Comparison of ENCODE assay signal across 18 cellular contexts in genomic region chr10:62012318-62012717, GRCh38.
"Had no signal": no experiment of that assay in that cellular context is flagged by ENCODE, and none has a peak within 500 bp of the region (broad histone marks: within the 10 kb centered on the region; RNA-seq: fewer than 3 reads in every experiment).

No MANE protein-coding gene starts in this region.

- H3K4me3 Mint-ChIP-seq: activated CD4-positive, alpha-beta T cell treated with anti-CD3 and anti-CD28 coated beads, Interleukin-2, amount 10 ng/mL, durations not matched to agents 7 days and 5 days; activated CD8-positive, alpha-beta T cell treated with anti-CD3 and anti-CD28 coated beads, Interleukin-2, amount 10 ng/mL, durations not matched to agents 7 days and 5 days; activated naive CD8-positive, alpha-beta T cell; nephron; T-helper 2 cell treated with Interferon-gamma antibody and Interleukin-4, amounts not matched to agents 5 μg/mL and 100 μg/mL, for 36 hours; WTC11 had no signal

- ATAC-seq: activated CD8-positive, alpha-beta T cell treated with anti-CD3 and anti-CD28 coated beads, Interleukin-2, amount 10 ng/mL, durations not matched to agents 7 days and 5 days; gastroesophageal sphincter; stimulated activated naive CD8-positive, alpha-beta T cell treated with anti-CD3 and anti-CD28 coated beads, Interleukin-15, Interleukin-2, amounts not matched to agents 100 U/mL and 50 U/mL, for 24 hours; WTC11 had no signal

- H3K27me3 Mint-ChIP-seq: activated CD4-positive, alpha-beta T cell treated with anti-CD3 and anti-CD28 coated beads, Interleukin-2, amount 10 ng/mL, durations not matched to agents 7 days and 5 days; activated naive CD8-positive, alpha-beta T cell had no signal

- DNase-seq: activated CD4-positive, alpha-beta T cell treated with anti-CD3 and anti-CD28 coated beads, Interleukin-2, amount 10 ng/mL, durations not matched to agents 7 days and 5 days; activated CD8-positive, alpha-beta T cell treated with anti-CD3 and anti-CD28 coated beads, Interleukin-2, amount 10 ng/mL, durations not matched to agents 7 days and 5 days; activated gamma-delta T cell; activated T-cell treated with anti-CD3 and anti-CD28 coated beads, Interleukin-2, amount 50 U/mL, for 48 hours; dermis blood vessel endothelial cell; effector memory CD4-positive, alpha-beta T cell; mesenchymal stem cell; stimulated activated CD8-positive, alpha-beta memory T cell treated with anti-CD3 and anti-CD28 coated beads, Interleukin-4, amount 100 ng/mL, for 48 hours; stimulated activated naive CD8-positive, alpha-beta T cell treated with anti-CD3 and anti-CD28 coated beads, Interleukin-15, Interleukin-2, amounts not matched to agents 100 U/mL and 50 U/mL, for 24 hours; substantia nigra; tibial artery had no signal

- H3K36me3 Mint-ChIP-seq: WTC11 had no signal

- H3K9me3 ChIP-seq: esophagus muscularis mucosa, gastroesophageal sphincter, tibial artery, vagina had no signal

- H3K9me3 Mint-ChIP-seq: nephron; T-helper 2 cell treated with Interferon-gamma antibody and Interleukin-4, amounts not matched to agents 5 μg/mL and 100 μg/mL, for 36 hours; WTC11 had no signal

- H3K27ac Mint-ChIP-seq: activated CD8-positive, alpha-beta T cell treated with anti-CD3 and anti-CD28 coated beads, Interleukin-2, amount 10 ng/mL, durations not matched to agents 7 days and 5 days; activated naive CD8-positive, alpha-beta T cell; T-helper 2 cell treated with Interferon-gamma antibody and Interleukin-4, amounts not matched to agents 5 μg/mL and 100 μg/mL, for 36 hours; WTC11 had no signal

- H3K36me3 ChIP-seq: gastroesophageal sphincter, tibial artery, vagina had no signal

- H3K27me3 ChIP-seq: esophagus muscularis mucosa, gastroesophageal sphincter, tibial artery, vagina had no signal

- H3K27ac ChIP-seq: esophagus muscularis mucosa, gastroesophageal sphincter, tibial artery, vagina had no signal

- H3K4me1 Mint-ChIP-seq: WTC11 had no signal

- H3K4me3 ChIP-seq: esophagus muscularis mucosa, gastroesophageal sphincter, tibial artery, vagina had no signal
